20 cellular contexts compared by ENCODE assay signal in genomic region chr15:64008177-64008576, GRCh38.
"Had no signal": no experiment of that assay in that cellular context is flagged by ENCODE, and none has a peak within 500 bp of the region (broad histone marks: within the 10 kb centered on the region; RNA-seq: fewer than 3 reads in every experiment).

No MANE protein-coding gene starts in this region.

- H3K27me3 Mint-ChIP-seq: activated naive CD8-positive, alpha-beta T cell had no signal

- H3K36me3 ChIP-seq: cardiac muscle cell, neural progenitor cell, right lobe of liver had no signal

- H3K4me3 Mint-ChIP-seq: activated naive CD8-positive, alpha-beta T cell; endodermal cell; neural progenitor cell had no signal

- H3K9me3 ChIP-seq: right lobe of liver had no signal

- DNase-seq: activated CD4-positive, alpha-beta T cell treated with anti-CD3 and anti-CD28 coated beads, Interleukin-2, amount 50 U/mL, for 1 hour; activated CD4-positive, CD25-positive, alpha-beta regulatory T cell treated with anti-CD3 and anti-CD28 coated beads, Interleukin-2, amount 50 U/mL, for 72 hours; activated gamma-delta T cell; amygdala; dorsolateral prefrontal cortex; endodermal cell; foreskin keratinocyte; glutamatergic neuron; hypothalamus; kidney; midbrain; right lobe of liver; small intestine; stimulated activated CD4-positive, alpha-beta T cell treated with anti-CD3 and anti-CD28 coated beads, Interleukin-4, amount 100 ng/mL, for 1 hour; T-helper 2 cell had no signal

- H3K27ac ChIP-seq: cardiac muscle cell, dorsolateral prefrontal cortex, neural progenitor cell, right lobe of liver, VCaP had no signal

- H3K4me3 ChIP-seq: cardiac muscle cell, dorsolateral prefrontal cortex, neural progenitor cell, right lobe of liver had no signal

- H3K27ac Mint-ChIP-seq: activated naive CD8-positive, alpha-beta T cell; endodermal cell; neural progenitor cell had no signal

- ATAC-seq: foreskin keratinocyte, left lobe of liver, right lobe of liver had no signal

- H3K9me3 Mint-ChIP-seq: endodermal cell, neural progenitor cell had no signal

- H3K27me3 ChIP-seq: cardiac muscle cell, dorsolateral prefrontal cortex, neural progenitor cell, right lobe of liver had no signal

- H3K36me3 Mint-ChIP-seq: activated naive CD8-positive, alpha-beta T cell; neural progenitor cell had no signal
